In genomic region chr5:6495433-6496206, GRCh38 we compare ENCODE assay signal across 30 cellular contexts. TPM values are rescaled to one million over a fixed set of nuclear protein-coding genes. Genes with fewer than 3 reads are reported as not detected.
DNase-seq lines count a peak whose midpoint lies in the region; ATAC-seq and TF ChIP-seq lines count a peak whose summit lies in the region.
"Had no signal": no experiment of that assay in that cellular context is flagged by ENCODE, and none has a peak within 500 bp of the region (broad histone marks: within the 10 kb centered on the region; RNA-seq: fewer than 3 reads in every experiment).

No MANE protein-coding gene starts in this region.

- H3K4me3 ChIP-seq in MM.1S (ENCODE audit: low read length) (peak overlapping the region; percentile 1; the same call in 1 of the 2 replicates), liver (ENCODE audit: low read depth in 1 of 3, low read length in 3 of 3) (no peak overlapping the region)
- H3K4me3 ChIP-seq: ascending aorta, cardiac muscle cell, left lung, thoracic aorta, vagina had no signal

- H3K4me1 ChIP-seq in MM.1S (ENCODE audit: low read length) (peaks cover 61% of the 10 kb centered on the region), liver (ENCODE audit: control insufficient read depth in 4 of 4, insufficient read depth in 4 of 4, low read length in 3 of 4) (peaks cover 10 to 38% (median 24%) of the 10 kb centered on the region in 4 donors)
- H3K4me1 ChIP-seq: ascending aorta, left lung, vagina had no signal

- 40% methylated on average over 8 of the region's 8 CpGs for WGBS in liver

- H3K27me3 ChIP-seq in MM.1S (replicated peaks; ENCODE audit: insufficient read depth, low read length) (no peaks in the 10 kb centered on the region), liver (ENCODE audit: control insufficient read depth in 4 of 4, insufficient read depth in 4 of 4, low read length in 3 of 4) (no peaks in the 10 kb centered on the region)
- H3K27me3 ChIP-seq: ascending aorta, vagina had no signal

- H3K9me3 Mint-ChIP-seq in T-helper 1 cell treated with Interleukin-12 subunit alpha and Interleukin-12 subunit beta and Interleukin-4 antibody, amounts not matched to agents 30 μg/mL and 1 μg/mL, for 36 hours, result no peaks in the 10 kb centered on the region
- H3K9me3 Mint-ChIP-seq: H9 had no signal

- no peak for TF ChIP-seq RAD21 in liver (IDR thresholded peaks at IDR 0.05)

- peaks cover 33% of the 10 kb centered on the region for H3K4me1 Mint-ChIP-seq in T-helper 1 cell treated with Interleukin-12 subunit alpha and Interleukin-12 subunit beta and Interleukin-4 antibody, amounts not matched to agents 30 μg/mL and 1 μg/mL, for 36 hours (ENCODE audit: low read depth)

- DNase-seq in T-helper 1 cell (no peak), MM.1S (no peak), NCI-H774 (lab: John Stamatoyannopoulos, UW) (no peak), GM10266 (ENCODE audit: extremely low spot score) (no peak)
- DNase-seq: activated gamma-delta T cell treated with Interleukin-2 at 50 U/mL for 16 hours; activated T-cell treated with anti-CD3 and anti-CD28 coated beads, Interleukin-2, amount 50 U/mL, for 1 hour; Calu3; cortex of kidney; DND-41; effector memory CD4-positive, alpha-beta T cell; GF-D8; H9; hypothalamus; KG1; left lung; mesendoderm; NCI-H2171 treated with DMSO at 0.1 percent for 48 hours; NCI-H510A treated with DMSO at 0.1 percent for 48 hours; SIG-M5; stimulated activated naive CD8-positive, alpha-beta T cell treated with anti-CD3 and anti-CD28 coated beads, Interleukin-15, Interleukin-2, amounts not matched to agents 100 U/mL and 50 U/mL, for 24 hours had no signal

- H3K9ac ChIP-seq in MM.1S (ENCODE audit: low read length) (peak overlapping the region; percentile 53), liver (ENCODE audit: low read depth in 1 of 2, low read length in 2 of 2) (peak overlapping the region in 1 of 2 donors; percentile 15)

- no peaks in the 10 kb centered on the region for H3K9me2 ChIP-seq in MM.1S (replicated peaks; ENCODE audit: insufficient read depth, low read length)

- no peaks in the 10 kb centered on the region for H3K36me3 Mint-ChIP-seq in T-helper 1 cell treated with Interleukin-12 subunit alpha and Interleukin-12 subunit beta and Interleukin-4 antibody, amounts not matched to agents 30 μg/mL and 1 μg/mL, for 36 hours (ENCODE audit: low read depth)
- H3K36me3 Mint-ChIP-seq: CD4-positive, CD25-positive, alpha-beta regulatory T cell had no signal

- H3K9me3 ChIP-seq in MM.1S (replicated peaks; ENCODE audit: insufficient read depth, low read length) (no peaks in the 10 kb centered on the region), liver (ENCODE audit: control insufficient read depth in 4 of 4, low read length in 3 of 4) (no peaks in the 10 kb centered on the region)
- H3K9me3 ChIP-seq: ascending aorta, left lung, thoracic aorta, vagina had no signal

- peak overlapping the region; percentile 43 for H3K4me2 ChIP-seq in MM.1S (ENCODE audit: low read depth, low read length)

- H3K27ac Mint-ChIP-seq in T-helper 1 cell treated with Interleukin-12 subunit alpha and Interleukin-12 subunit beta and Interleukin-4 antibody, amounts not matched to agents 30 μg/mL and 1 μg/mL, for 36 hours, result peak overlapping the region; percentile 56
- H3K27ac Mint-ChIP-seq: CD4-positive, CD25-positive, alpha-beta regulatory T cell; H9 had no signal

- no peak overlapping the region for H2AFZ ChIP-seq in MM.1S (ENCODE audit: low read length)

- H3K27ac ChIP-seq in MM.1S (ENCODE audit: low read length), result peak overlapping the region; percentile 91
- peak overlapping the region; percentile 66 for H3K27ac ChIP-seq in VCaP
- peak overlapping the region; percentile 70 to 86 for H3K27ac ChIP-seq in liver (ENCODE audit: low read depth in 1 of 2, low read length in 2 of 2)
- H3K27ac ChIP-seq: ascending aorta, cardiac muscle cell, left lung, thoracic aorta, vagina had no signal

- peaks cover 26% of the 10 kb centered on the region for H3F3A ChIP-seq in MM.1S (ENCODE audit: insufficient read depth, low read length)

- H3K4me3 Mint-ChIP-seq in T-helper 1 cell treated with Interleukin-12 subunit alpha and Interleukin-12 subunit beta and Interleukin-4 antibody, amounts not matched to agents 30 μg/mL and 1 μg/mL, for 36 hours, result no peak overlapping the region
- H3K4me3 Mint-ChIP-seq: CD4-positive, CD25-positive, alpha-beta regulatory T cell; H9 had no signal

- H4K20me1 ChIP-seq in MM.1S (ENCODE audit: insufficient read depth, low read length), result no peaks in the 10 kb centered on the region

- H3K27me3 Mint-ChIP-seq in T-helper 1 cell treated with Interleukin-12 subunit alpha and Interleukin-12 subunit beta and Interleukin-4 antibody, amounts not matched to agents 30 μg/mL and 1 μg/mL, for 36 hours (ENCODE audit: low read depth), result peaks cover 8% of the 10 kb centered on the region

- H3K79me2 ChIP-seq in MM.1S (ENCODE audit: low read length), result peaks cover 31% of the 10 kb centered on the region

- H3K36me3 ChIP-seq in MM.1S (replicated peaks; ENCODE audit: insufficient read depth, low read length) (peaks cover 12% of the 10 kb centered on the region; the same call in 1 of the 2 replicates), liver (ENCODE audit: control insufficient read depth in 4 of 4, insufficient read depth in 3 of 4, low read depth in 1 of 4, low read length in 3 of 4) (no peaks in the 10 kb centered on the region)
- H3K36me3 ChIP-seq: left lung, thoracic aorta, vagina had no signal

- TF ChIP-seq CTCF in MM.1S (IDR thresholded peaks at IDR 0.05; ENCODE audit: low read length) (no peak), VCaP (conservative IDR thresholded peaks at IDR 0.05) (no peak), liver (IDR thresholded peaks at IDR 0.05; ENCODE audit: low read depth, low read length, missing input control) (no peak), GM10266 (IDR thresholded peaks at IDR 0.05; ENCODE audit: control insufficient read depth, insufficient read depth, low read depth, missing control alignments) (no peak)

- no peak for ATAC-seq in GM19397 (IDR thresholded peaks at IDR 0.05; ENCODE audit: unreplicated experiment)
- ATAC-seq: left lung had no signal

TF ChIP-seq in liver, 16 proteins besides CTCF, POLR2A, EP300 and RAD21 (continues in another document):
- peak; percentile 81 to 86 for TF ChIP-seq RXRA (IDR thresholded peaks at IDR 0.05)
- peak; percentile 32 for TF ChIP-seq HNF4G (IDR thresholded peaks at IDR 0.05)
- no peak for TF ChIP-seq FOXA1 (IDR thresholded peaks at IDR 0.05)
- no peak for TF ChIP-seq NR2F2 (IDR thresholded peaks at IDR 0.05)
- TF ChIP-seq JUND (IDR thresholded peaks at IDR 0.05), result peak; percentile 15 to 54
- peak; percentile 65 to 80 for TF ChIP-seq HNF4A (conservative IDR thresholded peaks at IDR 0.05)
- no peak for TF ChIP-seq TAF1 (conservative IDR thresholded peaks at IDR 0.05)
- TF ChIP-seq YY1 (IDR thresholded peaks at IDR 0.05), result peak; percentile 12
- TF ChIP-seq SP1 (IDR thresholded peaks at IDR 0.05), result peak; percentile 89
- peak; percentile 67 for TF ChIP-seq ZBTB33 (IDR thresholded peaks at IDR 0.05)
- TF ChIP-seq EGR1 (IDR thresholded peaks at IDR 0.05; ENCODE audit: low read depth in 2 of 2), result peak in 1 of 2 donors; percentile 38
- TF ChIP-seq MAX (IDR thresholded peaks at IDR 0.05), result no peak
- no peak for TF ChIP-seq GABPA (IDR thresholded peaks at IDR 0.05 in 1 of 2, conservative IDR thresholded peaks at IDR 0.05 in 1 of 2)
- peak; percentile 14 for TF ChIP-seq FOXA2 (IDR thresholded peaks at IDR 0.05)
- no peak for TF ChIP-seq ATF3 (IDR thresholded peaks at IDR 0.05)

RNA-seq across cellular contexts. Expression of gene UBE2QL1, which starts 47.0 kb away (rescaled TPM):
- total RNA-seq in liver, result under 1 TPM; 0.09 to 0.59 TPM
- 1 to 10 TPM in 1 of 2 donors, under 1 TPM in 1; 0.14 to 1.9 TPM for polyA plus RNA-seq in liver
- total RNA-seq: Calu3; CD4-positive, CD25-positive, alpha-beta regulatory T cell; epithelial cell of proximal tubule had no signal
- polyA plus RNA-seq: CD4-positive, CD25-positive, alpha-beta regulatory T cell had no signal
